ENCODE assay signal across 1 cellular context in the genomic region with DNA sequence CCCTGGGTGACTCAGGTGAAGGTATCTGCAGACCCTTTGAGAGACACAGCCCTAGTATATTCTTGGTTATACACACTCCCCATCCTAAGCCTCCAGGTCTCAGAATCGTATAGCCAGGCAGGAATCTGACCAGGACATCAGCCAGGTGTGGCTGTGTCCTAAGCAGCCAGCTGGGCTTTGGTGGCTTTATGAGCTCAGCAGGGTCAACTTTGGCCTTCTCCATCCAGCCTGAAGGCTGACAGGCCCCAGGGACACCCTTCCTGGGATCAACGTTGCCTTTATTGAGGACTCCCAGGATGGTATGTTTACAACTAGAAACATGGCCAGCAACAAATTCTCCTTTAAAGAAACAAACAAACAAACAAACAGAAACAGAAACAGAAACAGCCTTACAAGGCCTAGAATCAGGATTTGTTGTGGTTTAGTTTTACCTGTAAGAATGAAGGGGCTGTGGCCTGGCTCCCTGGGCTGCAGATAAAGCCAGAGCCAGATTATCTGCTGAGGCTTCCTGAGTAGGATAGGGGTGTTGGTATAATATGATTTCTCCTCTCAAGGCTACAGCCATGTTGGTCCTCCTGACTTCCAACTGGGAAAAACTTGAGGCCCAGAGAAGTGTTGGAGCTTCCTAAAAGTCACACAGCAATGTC.
TF ChIP-seq lines count a peak whose summit lies in the region.

No MANE protein-coding gene starts in this region.

TF ChIP-seq in K562, 482 proteins besides CTCF, POLR2A, EP300 and RAD21:
- TF ChIP-seq GATAD2A (IDR thresholded peaks at IDR 0.05) (no peak), BCOR (IDR thresholded peaks at IDR 0.05) (peak; percentile 65; the same call in 1 of the 2 replicates), ELK3 (CRISPR knock-in tag; IDR thresholded peaks at IDR 0.05) (no peak), RBM25 (IDR thresholded peaks at IDR 0.05; ENCODE audit: low read depth, low read length, severe bottlenecking) (peak; percentile 45)
